Comparison of ENCODE assay signal across 8 cellular contexts in genomic region chr2:197500503-197501179, GRCh38. TPM values are rescaled to one million over a fixed set of nuclear protein-coding genes. Genes with fewer than 3 reads are reported as not detected.
DNase-seq lines count a peak whose midpoint lies in the region; ATAC-seq, FAIRE-seq and TF ChIP-seq lines count a peak whose summit lies in the region.

No MANE protein-coding gene starts in this region.

- peaks cover 97% of the 10 kb centered on the region for H3K36me3 Mint-ChIP-seq in Caco-2 (ENCODE audit: insufficient read depth, unreplicated experiment)

- H3K4me3 ChIP-seq in Caco-2 (ENCODE audit: low read depth, low read length): peak overlapping the region; percentile 91
- peak overlapping the region; percentile 89 for H3K4me3 ChIP-seq in HUES6 (ENCODE audit: low read depth, low read length)
- H3K4me3 ChIP-seq in astrocyte of the cerebellum (ENCODE audit: low read depth, low read length): peak overlapping the region; percentile 81
- H3K4me3 ChIP-seq in keratinocyte (ENCODE audit: control insufficient read depth in 2 of 3, extremely low read depth in 1 of 3, insufficient read depth in 2 of 3, low read depth in 1 of 3, low read length in 3 of 3): peak overlapping the region; percentile 92 to 99 (median 98)
- peak overlapping the region; percentile 66 to 90 (median 81) for H3K4me3 ChIP-seq in stomach

- BruUV-seq in Caco-2 (replicated peaks; lab: Mats Ljungman, UMichigan): TSS peak; percentile 62

- TF ChIP-seq EP300 in stomach (IDR thresholded peaks at IDR 0.05): no peak

- peak overlapping the region; percentile 85 for H3K4me2 ChIP-seq in keratinocyte (ENCODE audit: control insufficient read depth, extremely low read depth, insufficient read depth, low read depth, low read length)

- WGBS in stomach, 5 donors: 0 to 1% (median 0%) methylated on average over 23 to 30 of the region's 30 CpGs

- H3K4me1 ChIP-seq in Caco-2 (peaks cover 40% of the 10 kb centered on the region), HUES6 (ENCODE audit: control insufficient read depth, insufficient read depth, low read length) (peaks cover 20% of the 10 kb centered on the region), keratinocyte (ENCODE audit: control insufficient read depth, extremely low read depth, insufficient read depth, low read length) (peaks cover 32% of the 10 kb centered on the region), stomach (peaks cover 35 to 58% (median 47%) of the 10 kb centered on the region in 4 donors)

- H3K27me3 ChIP-seq in Caco-2 (replicated peaks; ENCODE audit: control insufficient read depth, insufficient read depth, low read length): no peaks in the 10 kb centered on the region
- no peaks in the 10 kb centered on the region for H3K27me3 ChIP-seq in HUES6 (ENCODE audit: control insufficient read depth, insufficient read depth, low read length)
- H3K27me3 ChIP-seq in keratinocyte (ENCODE audit: control insufficient read depth, extremely low read depth, insufficient read depth, low read length): no peaks in the 10 kb centered on the region
- H3K27me3 ChIP-seq in stomach: no peaks in the 10 kb centered on the region

- no peaks in the 10 kb centered on the region for H3K27me3 Mint-ChIP-seq in Caco-2 (ENCODE audit: insufficient read depth, unreplicated experiment)

- H3K27ac Mint-ChIP-seq in Caco-2 (ENCODE audit: unreplicated experiment): peak overlapping the region; percentile 97

- H3K4me1 Mint-ChIP-seq in Caco-2 (ENCODE audit: low read depth, unreplicated experiment): peaks cover 7% of the 10 kb centered on the region

- H2AFZ ChIP-seq in keratinocyte (ENCODE audit: control insufficient read depth, low read length): peak overlapping the region; percentile 71

- no peaks in the 10 kb centered on the region for H3K9me3 Mint-ChIP-seq in Caco-2 (ENCODE audit: unreplicated experiment)

- peaks cover 9% of the 10 kb centered on the region for H4K20me1 ChIP-seq in keratinocyte (ENCODE audit: control insufficient read depth, extremely low read depth, insufficient read depth, low read length)

- POLR2A ChIA-PET in Caco-2 (lab: Charles Lee): interaction anchor here (0.9 to 2.8 kb wide), 8 partner anchors 11 to 861 kb away, joined by 3 to 64 read pairs (median 6); partner anchors contain the start of genes CCDC150, COQ10B, MOB4 and SF3B1

- intact Hi-C loops in Caco-2 (cut with micrococcal nuclease; ENCODE audit: unreplicated experiment) (loop anchor here (1.0 to 5.0 kb wide), 5 partner anchors 16 to 207 kb away; partner anchors contain the start of genes COQ10B, MARS2, MOB4 and SF3B1), stomach (cut with DNase I; ENCODE audit: low total_unique reads) (no loop called here)

- H3K27ac ChIP-seq in HUES6 (ENCODE audit: low read depth, low read length): peak overlapping the region; percentile 96
- peak overlapping the region; percentile 92 for H3K27ac ChIP-seq in keratinocyte (ENCODE audit: control insufficient read depth, insufficient read depth, low read length)
- peak overlapping the region; percentile 94 to 100 (median 98) for H3K27ac ChIP-seq in stomach

- no peak for FAIRE-seq in keratinocyte (lab: Jason Lieb, UNC)

- CTCF ChIA-PET in Caco-2 (lab: Charles Lee): interaction anchor here (0.7 to 1.3 kb wide), 3 partner anchors 15 to 308 kb away, joined by 3 to 5 read pairs (median 3); partner anchors contain the start of gene MOB4

- H3K9ac ChIP-seq in HUES6 (ENCODE audit: low read length) (peak overlapping the region; percentile 95), keratinocyte (ENCODE audit: control insufficient read depth, extremely low read depth, insufficient read depth, low read length) (peak overlapping the region; percentile 89)

- peaks cover 80% of the 10 kb centered on the region for H3K79me2 ChIP-seq in keratinocyte (ENCODE audit: control insufficient read depth, insufficient read depth, low read length)

- no peaks in the 10 kb centered on the region for H3K9me3 ChIP-seq in Caco-2
- no peaks in the 10 kb centered on the region for H3K9me3 ChIP-seq in HUES6 (ENCODE audit: control insufficient read depth, insufficient read depth, low read depth, low read length)
- H3K9me3 ChIP-seq in keratinocyte (ENCODE audit: control insufficient read depth, low read depth, low read length): no peaks in the 10 kb centered on the region
- H3K9me3 ChIP-seq in stomach: no peaks in the 10 kb centered on the region

- in situ Hi-C loops in astrocyte of the cerebellum (cut with HindIII; ENCODE audit: low sequenced_read_pairs): loop anchor here (5.0 kb wide), 1 partner anchor 33 kb away; no protein-coding TSS in a partner anchor

- no peak for TF ChIP-seq POLR2A in stomach (IDR thresholded peaks at IDR 0.05)

- H3K4me3 Mint-ChIP-seq in Caco-2 (ENCODE audit: unreplicated experiment): peak overlapping the region; percentile 95

- peak; percentile 3 for ATAC-seq in GM21360 (IDR thresholded peaks at IDR 0.05; ENCODE audit: unreplicated experiment)

- no peaks in the 10 kb centered on the region for H3K9me1 ChIP-seq in keratinocyte (ENCODE audit: control insufficient read depth, extremely low read depth, insufficient read depth, low read length)

- dilution Hi-C loops in keratinocyte (cut with MboI; ENCODE audit: extremely low pct_ligation_motif_present, low sequenced_read_pairs): no loop called here

- H3K36me3 ChIP-seq in Caco-2 (ENCODE audit: control insufficient read depth, insufficient read depth, low read length) (peaks cover 6% of the 10 kb centered on the region), HUES6 (ENCODE audit: control insufficient read depth, insufficient read depth, low read length) (peaks cover 70% of the 10 kb centered on the region), keratinocyte (ENCODE audit: control insufficient read depth in 2 of 2, extremely low read depth in 1 of 2, insufficient read depth in 2 of 2, low read length in 2 of 2) (peaks cover 15 to 35% of the 10 kb centered on the region in 2 experiments), stomach (peaks cover 17 to 52% (median 42%) of the 10 kb centered on the region in 4 donors)

- DNase-seq in Caco-2 (no peak), astrocyte of the cerebellum (ENCODE audit: low read depth) (no peak), keratinocyte (ENCODE audit: low read depth, low spot score) (no peak), stomach (no peak), A172 (ENCODE audit: low spot score) (no peak), NCI-H446 (lab: John Stamatoyannopoulos, UW) (no peak)

- TF ChIP-seq CTCF in Caco-2 (IDR thresholded peaks at IDR 0.05; ENCODE audit: insufficient read depth in 1 of 2, low read depth in 1 of 2, low read length in 1 of 2, severe bottlenecking in 1 of 2, unreplicated experiment in 1 of 2) (no peak), astrocyte of the cerebellum (IDR thresholded peaks at IDR 0.05; ENCODE audit: low read depth, low read length, missing control alignments) (no peak), keratinocyte (optimal IDR thresholded peaks at IDR 0.05 in 1 of 3, IDR thresholded peaks at IDR 0.05 in 1 of 3, conservative IDR thresholded peaks at IDR 0.05 in 1 of 3; ENCODE audit: extremely low read depth in 1 of 3, insufficient read depth in 2 of 3, low read length in 3 of 3) (no peak), stomach (IDR thresholded peaks at IDR 0.05) (no peak)

RNA-seq across cellular contexts. Expression of gene HSPE1, which starts 0.5 kb away (rescaled TPM):
- total RNA-seq in Caco-2 (2022) (340 and 373 TPM in 2 replicates), stomach (100 to 1,000 TPM in 2 of 5 donors, 10 to 100 TPM in 3; 27.4 to 122 (median 74.0) TPM)
- polyA plus RNA-seq in keratinocyte (105 to 277 TPM (median 209 TPM) in 3 replicates), stomach (100 to 1,000 TPM; 171 to 218 (median 214) TPM)
- 68.0 TPM for polyA plus RNA-seq in keratinocyte (2011; ENCODE audit: low read depth)
- 105 and 135 TPM in 2 replicates for polyA plus RNA-seq in keratinocyte (2011; cell fraction: cytosol; rRNA removed)
- 32.2 and 103 TPM in 2 replicates for polyA plus RNA-seq in keratinocyte (2011; cell fraction: nucleus; rRNA removed)
- polyA plus RNA-seq in keratinocyte (2012; ENCODE audit: low replicate concordance): 185 and 287 TPM in 2 replicates
- 0.66 to 60.1 TPM (median 11.7 TPM) in 3 replicates for polyA minus RNA-seq in keratinocyte
- 28.0 TPM for polyA minus RNA-seq in keratinocyte (2011; cell fraction: cytosol; rRNA and poly(A)+ RNA removed)
- 10.1 and 15.7 TPM in 2 replicates for polyA minus RNA-seq in keratinocyte (2011; cell fraction: nucleus; rRNA and poly(A)+ RNA removed)
- 375 and 548 TPM in 2 replicates for total RNA-seq in A172 (2014; rRNA removed; shearing (Covaris generic))

RNA-seq across cellular contexts. Expression of gene HSPD1, which starts 1.0 kb away (rescaled TPM):
- total RNA-seq in Caco-2 (2022) (877 and 933 TPM in 2 replicates), stomach (100 to 1,000 TPM in 2 of 5 donors, 10 to 100 TPM in 3; 79.9 to 218 (median 98.2) TPM)
- polyA plus RNA-seq in keratinocyte (176 to 405 TPM (median 245 TPM) in 3 replicates), stomach (100 to 1,000 TPM; 143 to 174 (median 147) TPM)
- polyA plus RNA-seq in keratinocyte (2011; ENCODE audit: low read depth): 626 TPM
- polyA plus RNA-seq in keratinocyte (2011; cell fraction: cytosol; rRNA removed): 166 and 305 TPM in 2 replicates
- polyA plus RNA-seq in keratinocyte (2011; cell fraction: nucleus; rRNA removed): 205 and 263 TPM in 2 replicates
- 223 and 301 TPM in 2 replicates for polyA plus RNA-seq in keratinocyte (2012; ENCODE audit: low replicate concordance)
- polyA minus RNA-seq in keratinocyte: 109 to 351 TPM (median 167 TPM) in 3 replicates
- polyA minus RNA-seq in keratinocyte (2011; cell fraction: cytosol; rRNA and poly(A)+ RNA removed): 164 TPM
- 96.3 and 152 TPM in 2 replicates for polyA minus RNA-seq in keratinocyte (2011; cell fraction: nucleus; rRNA and poly(A)+ RNA removed)
- 545 and 708 TPM in 2 replicates for total RNA-seq in A172 (2014; rRNA removed; shearing (Covaris generic))

RNA-seq across cellular contexts. Expression of gene MOB4, which starts 15.2 kb away (rescaled TPM):
- total RNA-seq in Caco-2 (2022) (27.2 and 31.1 TPM in 2 replicates), stomach (10 to 100 TPM in 4 of 5 donors, 1 to 10 TPM in 1; 2.6 to 56.0 (median 33.9) TPM)
- polyA plus RNA-seq in keratinocyte (25.9 to 53.6 TPM (median 37.6 TPM) in 3 replicates), stomach (10 to 100 TPM; 20.9 to 31.5 (median 23.0) TPM)
- 15.7 TPM for polyA plus RNA-seq in keratinocyte (2011; ENCODE audit: low read depth)
- 29.8 and 58.2 TPM in 2 replicates for polyA plus RNA-seq in keratinocyte (2011; cell fraction: cytosol; rRNA removed)
- 20.3 and 39.2 TPM in 2 replicates for polyA plus RNA-seq in keratinocyte (2011; cell fraction: nucleus; rRNA removed)
- 33.7 and 34.7 TPM in 2 replicates for polyA plus RNA-seq in keratinocyte (2012; ENCODE audit: low replicate concordance)
- 7.6 to 36.5 TPM (median 11.0 TPM) in 3 replicates for polyA minus RNA-seq in keratinocyte
- polyA minus RNA-seq in keratinocyte (2011; cell fraction: cytosol; rRNA and poly(A)+ RNA removed): 16.9 TPM
- polyA minus RNA-seq in keratinocyte (2011; cell fraction: nucleus; rRNA and poly(A)+ RNA removed): 7.9 and 18.5 TPM in 2 replicates
- 94.3 and 96.9 TPM in 2 replicates for total RNA-seq in A172 (2014; rRNA removed; shearing (Covaris generic))

RNA-seq across cellular contexts. Expression of gene COQ10B, which starts 47.3 kb away (rescaled TPM):
- total RNA-seq in Caco-2 (2022) (22.5 and 25.0 TPM in 2 replicates), stomach (10 to 100 TPM in 3 of 5 donors, 1 to 10 TPM in 2; 2.9 to 47.7 (median 17.0) TPM)
- polyA plus RNA-seq in keratinocyte (5.2 to 8.8 TPM (median 5.8 TPM) in 3 replicates), stomach (10 to 100 TPM; 11.0 to 30.1 (median 22.9) TPM)
- 15.3 TPM for polyA plus RNA-seq in keratinocyte (2011; ENCODE audit: low read depth)
- 6.2 and 8.3 TPM in 2 replicates for polyA plus RNA-seq in keratinocyte (2011; cell fraction: cytosol; rRNA removed)
- polyA plus RNA-seq in keratinocyte (2011; cell fraction: nucleus; rRNA removed): 7.0 and 8.3 TPM in 2 replicates
- polyA plus RNA-seq in keratinocyte (2012; ENCODE audit: low replicate concordance): 18.5 and 31.2 TPM in 2 replicates
- 1.5 to 6.3 TPM (median 3.3 TPM) in 3 replicates for polyA minus RNA-seq in keratinocyte
- 4.8 TPM for polyA minus RNA-seq in keratinocyte (2011; cell fraction: cytosol; rRNA and poly(A)+ RNA removed)
- 5.9 and 6.3 TPM in 2 replicates for polyA minus RNA-seq in keratinocyte (2011; cell fraction: nucleus; rRNA and poly(A)+ RNA removed)
- total RNA-seq in A172 (2014; rRNA removed; shearing (Covaris generic)): 48.9 and 57.6 TPM in 2 replicates
